Comparison of ENCODE assay signal across 8 cellular contexts in genomic region chr10:31134303-31134928, GRCh38.
DNase-seq lines count a peak whose midpoint lies in the region; ATAC-seq, FAIRE-seq and TF ChIP-seq lines count a peak whose summit lies in the region.

No MANE protein-coding gene starts in this region.

- H3K27me3 ChIP-seq in NT2/D1 (ENCODE audit: insufficient read depth, insufficient read length) (no peaks in the 10 kb centered on the region), K562 (ENCODE audit: control insufficient read depth in 2 of 2, insufficient read depth in 2 of 2, low read length in 2 of 2) (no peaks in the 10 kb centered on the region), iPS-20b (ENCODE audit: insufficient read depth, low read length) (peaks cover 16% of the 10 kb centered on the region), gastrocnemius medialis (no peaks in the 10 kb centered on the region)

- BruUV-seq in K562 (replicated peaks; lab: Mats Ljungman, UMichigan), result TSS peak; percentile 66

- H3K79me2 ChIP-seq in K562 (ENCODE audit: control insufficient read depth, insufficient read depth, low read length), result no peaks in the 10 kb centered on the region

- CTCF ChIA-PET in K562 (lab: Yijun Ruan, JAX; ENCODE audit: low intra/inter-chr PET ratio), result no interaction called here

- H3K9me3 ChIP-seq in NT2/D1 (ENCODE audit: insufficient read depth, low read length) (no peaks in the 10 kb centered on the region), K562 (replicated peaks; ENCODE audit: control insufficient read depth, insufficient read depth, low read depth, low read length) (no peaks in the 10 kb centered on the region), iPS-20b (ENCODE audit: insufficient read depth, low read depth, low read length) (no peaks in the 10 kb centered on the region), gastrocnemius medialis (no peaks in the 10 kb centered on the region)

- no peak for TF ChIP-seq RAD21 in K562 (CRISPR knock-in tag; conservative IDR thresholded peaks at IDR 0.05 in 1 of 2, IDR thresholded peaks at IDR 0.05 in 1 of 2)

- FAIRE-seq in K562 (lab: Jason Lieb, UNC) (no peak), frontal cortex (lab: Jason Lieb, UNC) (no peak)

- H3K27ac ChIP-seq in K562 (ENCODE audit: extremely low read depth, low read depth, low read length) (peak overlapping the region; percentile 37; the same call in 1 of the 3 replicates), iPS-20b (ENCODE audit: low read length) (peak overlapping the region; percentile 32), gastrocnemius medialis (peak overlapping the region; percentile 90 to 94 (median 93))

- POLR2A ChIA-PET in K562 (lab: Yijun Ruan, JAX), result no interaction called here

- no peak for TF ChIP-seq CTCF in K562 (IDR thresholded peaks at IDR 0.05 in 2 of 3, conservative IDR thresholded peaks at IDR 0.05 in 1 of 3; ENCODE audit: insufficient read depth in 2 of 3, low read depth in 1 of 3, low read length in 3 of 3)
- no peak for TF ChIP-seq CTCF in gastrocnemius medialis (IDR thresholded peaks at IDR 0.05 in 4 of 5, conservative IDR thresholded peaks at IDR 0.05 in 1 of 5)

- 83% methylated on average over 12 of the region's 23 CpGs for WGBS in K562 (ENCODE audit: insufficient coverage, low coverage, missing lambda C conversion rate)

- H3K4me2 ChIP-seq in K562 (ENCODE audit: insufficient read depth, low read length), result no peak overlapping the region

- ATAC-seq in HG02759 (IDR thresholded peaks at IDR 0.05; ENCODE audit: unreplicated experiment) (peak; percentile 55), K562 (peak; percentile 10; the same call in 2 of the 3 replicates), gastrocnemius medialis (peak; percentile 42 to 57)

- in situ Hi-C loops in K562 (cut with MboI), result no loop called here
- in situ Hi-C loops in gastrocnemius medialis (cut with MboI; ENCODE audit: low sequenced_read_pairs in 4 of 4), result no loop called here

- TF ChIP-seq POLR2A in K562 (conservative IDR thresholded peaks at IDR 0.05) (no peak), gastrocnemius medialis (IDR thresholded peaks at IDR 0.05) (no peak)

- TF ChIP-seq EP300 in K562 (IDR thresholded peaks at IDR 0.05; ENCODE audit: low read length), result no peak

- H3K36me3 ChIP-seq in NT2/D1 (ENCODE audit: insufficient read depth, insufficient read length, low read length) (no peaks in the 10 kb centered on the region), K562 (ENCODE audit: control insufficient read depth, insufficient read depth, low read length) (no peaks in the 10 kb centered on the region), iPS-20b (ENCODE audit: insufficient read depth, low read depth, low read length) (no peaks in the 10 kb centered on the region), gastrocnemius medialis (no peaks in the 10 kb centered on the region)

- DNase-seq in activated CD4-positive, alpha-beta T cell treated with anti-CD3 and anti-CD28 coated beads for 48 hours, result peak; percentile 45
- DNase-seq in activated CD4-positive, alpha-beta T cell treated with anti-CD3 and anti-CD28 coated beads, Interleukin-2, amount 50 U/mL, for 4 hours, result no peak
- DNase-seq in NT2/D1 (ENCODE audit: low read depth, low spot score) (no peak), K562 (ENCODE audit: extremely low read depth in 1 of 4, low spot score in 3 of 4) (no peak), gastrocnemius medialis (no peak), frontal cortex (ENCODE audit: low spot score in 2 of 2) (no peak)

- intact Hi-C loops in K562 (cut with micrococcal nuclease) (no loop called here), gastrocnemius medialis (cut with DNase I; ENCODE audit: low total_unique reads) (loop anchor here (2.0 to 5.0 kb wide), 3 partner anchors 102 to 350 kb away; partner anchors contain the start of genes ZEB1 and ZNF438)

- peak overlapping the region; percentile 21 for H2AFZ ChIP-seq in K562 (ENCODE audit: low read depth, low read length)

- H3K9me1 ChIP-seq in K562 (ENCODE audit: control insufficient read depth, insufficient read depth, low read length), result no peaks in the 10 kb centered on the region

- H3K4me1 ChIP-seq in NT2/D1 (ENCODE audit: insufficient read depth, insufficient read length), result peaks cover 4% of the 10 kb centered on the region
- peaks cover 14 to 23% of the 10 kb centered on the region in 2 experiments for H3K4me1 ChIP-seq in K562 (replicated peaks in 1 of 2; ENCODE audit: control insufficient read depth in 2 of 2, insufficient read depth in 2 of 2, low read length in 2 of 2)
- peaks cover 17% of the 10 kb centered on the region; the same call in 1 of the 2 replicates for H3K4me1 ChIP-seq in iPS-20b (ENCODE audit: insufficient read depth, low read length)
- H3K4me1 ChIP-seq in gastrocnemius medialis, result peaks cover 4 to 9% of the 10 kb centered on the region in 2 donors

- H3K9ac ChIP-seq in NT2/D1 (ENCODE audit: insufficient read length, low read depth) (peak overlapping the region; percentile 82), K562 (ENCODE audit: insufficient read depth in 1 of 2, low read depth in 2 of 2, low read length in 2 of 2) (no peak overlapping the region), iPS-20b (ENCODE audit: low read depth, low read length) (peak overlapping the region; percentile 73; the same call in 1 of the 2 replicates)

- H4K20me1 ChIP-seq in K562 (replicated peaks; ENCODE audit: control insufficient read depth, insufficient read depth, low read length), result no peaks in the 10 kb centered on the region

- H3K4me3 ChIP-seq in NT2/D1 (ENCODE audit: insufficient read length, low read depth) (peak overlapping the region; percentile 44), K562 (no peak overlapping the region), iPS-20b (ENCODE audit: low read length) (peak overlapping the region; percentile 60), gastrocnemius medialis (peak overlapping the region; percentile 63 to 94 (median 68))

TF ChIP-seq in K562, 482 proteins besides CTCF, POLR2A, EP300 and RAD21 (continues in another document):
- TF ChIP-seq ZNF318 (IDR thresholded peaks at IDR 0.05; ENCODE audit: borderline replicate concordance in 1 of 2, low read depth in 1 of 2), result 0 out of 4 replicates have a peak, but pooled peaks of 1 of the 2 experiments have one; percentile 22
- TF ChIP-seq FOXA3 (CRISPR knock-in tag; conservative IDR thresholded peaks at IDR 0.05 in 1 of 2, IDR thresholded peaks at IDR 0.05 in 1 of 2), result peak in 1 of 2 experiments; percentile 83; a peak in 2 of 4 replicates
- TF ChIP-seq ETV6 (IDR thresholded peaks at IDR 0.05; ENCODE audit: borderline replicate concordance in 1 of 2, low read depth in 2 of 2, low read length in 1 of 2), result peak in 1 of 2 experiments; percentile 71; a peak in 1 of 4 replicates
- no peak for TF ChIP-seq ETV6 (CRISPR knock-in tag; IDR thresholded peaks at IDR 0.05; ENCODE audit: borderline replicate concordance)
- TF ChIP-seq, protein P1, sequence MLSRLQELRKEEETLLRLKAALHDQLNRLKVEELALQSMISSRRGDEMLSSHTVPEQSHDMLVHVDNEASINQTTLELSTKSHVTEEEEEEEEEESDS (CRISPR knock-in tag; IDR thresholded peaks at IDR 0.05), result no peak
- TF ChIP-seq TEAD4 (IDR thresholded peaks at IDR 0.05; ENCODE audit: low read length), result peak; percentile 65; the same call in 1 of the 2 replicates
- no peak for TF ChIP-seq TEAD4 (CRISPR knock-in tag; IDR thresholded peaks at IDR 0.05; ENCODE audit: borderline replicate concordance)

Comparison
In these comparisons a context has a peak if more than half of its experiments do, and no peak if none do; other contexts are left out.
1. H3K9ac ChIP-seq: peak in NT2/D1 (single experiment) and iPS-20b (single experiment); none in K562 (0 of 2).
2. H3K27ac ChIP-seq: peak in every context shown above with its lines; median percentile 93 in gastrocnemius medialis; 37 in K562; 32 in iPS-20b.
3. Peak in every context shown above with its lines, with median percentiles within 50 percentile points of each other: ATAC-seq.